ENCODE assay signal across 26 cellular contexts in the genomic region with DNA sequence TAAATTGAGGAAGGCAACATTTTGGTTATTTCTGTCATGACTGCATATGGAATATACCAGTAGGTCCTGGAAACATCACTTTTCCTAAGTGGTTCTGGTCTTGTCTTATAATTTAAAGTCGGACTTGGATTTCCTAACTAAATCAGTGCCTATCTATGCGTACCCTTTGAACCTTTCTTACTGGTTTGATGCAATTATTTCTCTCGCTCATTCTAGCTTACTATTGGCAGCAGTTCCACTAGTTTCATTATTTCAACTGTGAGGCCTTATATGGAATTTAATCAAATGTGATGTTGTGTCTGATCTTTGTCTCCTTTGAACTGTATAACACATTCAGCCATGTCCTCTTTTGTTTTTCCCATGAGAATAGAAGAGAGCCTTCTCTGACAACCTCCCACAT.
"Had no signal": no experiment of that assay in that cellular context is flagged by ENCODE, and none has a peak within 500 bp of the region (broad histone marks: within the 10 kb centered on the region; RNA-seq: fewer than 3 reads in every experiment).

No MANE protein-coding gene starts in this region.

- H3K4me1 Mint-ChIP-seq: memory B cell had no signal

- H3K9me3 ChIP-seq: esophagus squamous epithelium, gastroesophageal sphincter, left lung, lower lobe of right lung, psoas muscle, spleen, uterus had no signal

- ATAC-seq: effector memory CD8-positive, alpha-beta T cell; gastroesophageal sphincter; left lung; lower lobe of right lung; natural killer cell treated with Interleukin-12 subunit alpha and Interleukin-12 subunit beta and Interleukin-15 and Interleukin-18, amount 100 ng/mL, for 72 hours; psoas muscle; sciatic nerve; stimulated activated naive B cell treated with anti-CD40 and anti-IgM and Interleukin-4, amounts not matched to agents 10 μg/mL and 1 μg/mL and 100 μg/mL, for 72 hours; stimulated activated naive CD8-positive, alpha-beta T cell treated with anti-CD3 and anti-CD28 coated beads, Interleukin-15, amount 100 ng/mL, for 72 hours had no signal

- H3K27ac ChIP-seq: esophagus squamous epithelium, gastroesophageal sphincter, hepatocyte, left lung, lower lobe of right lung, parathyroid adenoma, psoas muscle, spleen, uterus had no signal

- H3K4me3 Mint-ChIP-seq: effector memory CD8-positive, alpha-beta T cell; memory B cell; natural killer cell treated with Interleukin-12 subunit alpha and Interleukin-12 subunit beta and Interleukin-15 and Interleukin-18, amount 100 ng/mL, for 72 hours; stimulated activated naive B cell treated with anti-CD40 and anti-IgM and Interleukin-4, amounts not matched to agents 10 μg/mL and 1 μg/mL and 100 μg/mL, for 72 hours; stimulated activated naive CD8-positive, alpha-beta T cell treated with anti-CD3 and anti-CD28 coated beads, Interleukin-15, amount 100 ng/mL, for 72 hours; type B pancreatic cell had no signal

- H3K4me2 ChIP-seq: hepatocyte had no signal

- H3K4me1 ChIP-seq: left lung, lower lobe of right lung, spleen, uterus had no signal

- H3K4me3 ChIP-seq: esophagus squamous epithelium, gastroesophageal sphincter, hepatocyte, left lung, lower lobe of right lung, psoas muscle, spleen, uterus had no signal

- H3K36me3 ChIP-seq: esophagus squamous epithelium, gastroesophageal sphincter, left lung, lower lobe of right lung, spleen, uterus had no signal

- H3K79me2 ChIP-seq: hepatocyte, parathyroid adenoma had no signal

- H3K36me3 Mint-ChIP-seq: natural killer cell treated with Interleukin-12 subunit alpha and Interleukin-12 subunit beta and Interleukin-15 and Interleukin-18, amount 100 ng/mL, for 72 hours; stimulated activated naive B cell treated with anti-CD40 and anti-IgM and Interleukin-4, amounts not matched to agents 10 μg/mL and 1 μg/mL and 100 μg/mL, for 72 hours; type B pancreatic cell had no signal

- H3K27me3 ChIP-seq: esophagus squamous epithelium, gastroesophageal sphincter, left lung, spleen, uterus had no signal

- DNase-seq: central memory CD4-positive, alpha-beta T cell; cortex of kidney; effector memory CD8-positive, alpha-beta T cell; esophagus squamous epithelium; foreskin fibroblast; kidney glomerular epithelial cell; left lung; lower lobe of right lung; midbrain; occipital lobe; psoas muscle; retina; spleen; stimulated activated CD4-positive, alpha-beta T cell treated with anti-CD3 and anti-CD28 coated beads, Interleukin-15, amount 100 ng/mL, for 24 hours; stimulated activated CD4-positive, alpha-beta T cell treated with anti-CD3 and anti-CD28 coated beads, Interleukin-1b, Interleukin-23, amount 100 ng/mL, for 48 hours; stimulated activated CD4-positive, alpha-beta T cell treated with anti-CD3 and anti-CD28 coated beads, Interleukin-4, amount 100 ng/mL, for 24 hours; stimulated activated naive B cell treated with anti-CD40 and anti-IgM and Interleukin-4, amounts not matched to agents 10 μg/mL and 1 μg/mL and 100 μg/mL, for 72 hours; stimulated activated naive CD8-positive, alpha-beta T cell treated with anti-CD3 and anti-CD28 coated beads, Interleukin-15, amount 100 ng/mL, for 72 hours; uterus had no signal

- H3K27ac Mint-ChIP-seq: effector memory CD8-positive, alpha-beta T cell; memory B cell; natural killer cell treated with Interleukin-12 subunit alpha and Interleukin-12 subunit beta and Interleukin-15 and Interleukin-18, amount 100 ng/mL, for 72 hours; stimulated activated naive B cell treated with anti-CD40 and anti-IgM and Interleukin-4, amounts not matched to agents 10 μg/mL and 1 μg/mL and 100 μg/mL, for 72 hours; stimulated activated naive CD8-positive, alpha-beta T cell treated with anti-CD3 and anti-CD28 coated beads, Interleukin-15, amount 100 ng/mL, for 72 hours; type B pancreatic cell had no signal

- H2AFZ ChIP-seq: hepatocyte, parathyroid adenoma had no signal

- H3K27me3 Mint-ChIP-seq: effector memory CD8-positive, alpha-beta T cell; stimulated activated naive CD8-positive, alpha-beta T cell treated with anti-CD3 and anti-CD28 coated beads, Interleukin-15, amount 100 ng/mL, for 72 hours; type B pancreatic cell had no signal

- H3K9me3 Mint-ChIP-seq: memory B cell; stimulated activated naive B cell treated with anti-CD40 and anti-IgM and Interleukin-4, amounts not matched to agents 10 μg/mL and 1 μg/mL and 100 μg/mL, for 72 hours; stimulated activated naive CD8-positive, alpha-beta T cell treated with anti-CD3 and anti-CD28 coated beads, Interleukin-15, amount 100 ng/mL, for 72 hours; type B pancreatic cell had no signal
